ENCODE assay signal across 21 cellular contexts in the genomic region with DNA sequence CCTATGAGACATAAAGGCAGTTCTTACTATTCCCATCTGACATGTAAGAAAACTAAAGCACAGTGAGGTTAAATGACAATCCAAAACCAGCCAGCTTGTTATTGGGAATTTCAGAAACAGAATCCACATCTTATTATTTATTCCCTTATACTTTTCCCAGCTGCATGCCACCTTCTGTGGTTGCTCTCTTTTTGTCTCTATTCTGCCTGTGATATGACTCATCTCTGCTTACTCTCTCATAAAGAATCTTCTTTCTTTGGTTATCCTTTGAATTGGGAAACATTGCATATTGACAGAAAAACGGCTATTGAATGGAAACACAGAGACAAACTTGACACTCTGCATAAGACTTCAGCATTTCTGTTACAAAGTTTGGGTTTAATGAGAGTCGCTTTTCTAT.
"Had no signal": no experiment of that assay in that cellular context is flagged by ENCODE, and none has a peak within 500 bp of the region (broad histone marks: within the 10 kb centered on the region; RNA-seq: fewer than 3 reads in every experiment).

No MANE protein-coding gene starts in this region.

- H3K4me3 ChIP-seq: right lobe of liver, skin epidermis, thoracic aorta had no signal

- H3K27ac ChIP-seq: epithelial cell of prostate, neutrophil, right lobe of liver, thoracic aorta had no signal

- H3K4me1 ChIP-seq: right lobe of liver had no signal

- H3K9me3 ChIP-seq: neutrophil, right lobe of liver, thoracic aorta had no signal

- H3K27me3 ChIP-seq: neutrophil, right lobe of liver had no signal

- ATAC-seq: right lobe of liver; stimulated activated effector memory CD8-positive, alpha-beta T cell treated with anti-CD3 and anti-CD28 coated beads, Interleukin-12 subunit alpha, Interleukin-12 subunit beta, amount 100 ng/mL, for 72 hours had no signal

- H3K36me3 ChIP-seq: neutrophil, right lobe of liver, thoracic aorta had no signal

- DNase-seq: activated CD4-positive, alpha-beta T cell treated with anti-CD3 and anti-CD28 coated beads for 4 hours; activated CD4-positive, alpha-beta T cell treated with anti-CD3 and anti-CD28 coated beads, Interleukin-2, amount 50 U/mL, for 48 hours; activated CD4-positive, CD25-positive, alpha-beta regulatory T cell; activated CD8-positive, alpha-beta memory T cell treated with anti-CD3 and anti-CD28 coated beads for 24 hours; activated effector memory CD4-positive, alpha-beta T cell treated with anti-CD3 and anti-CD28 coated beads, Interleukin-2, amount 50 U/mL, for 16 hours; activated naive CD4-positive, alpha-beta T cell treated with anti-CD3 and anti-CD28 coated beads, Interleukin-2, amount 10 ng/mL, durations not matched to agents 7 days and 5 days; activated naive CD8-positive, alpha-beta T cell treated with anti-CD3 and anti-CD28 coated beads, Interleukin-2, amount 10 ng/mL, durations not matched to agents 7 days and 5 days; dermis blood vessel endothelial cell; effector CD4-positive, alpha-beta T cell; glutamatergic neuron; mesenchymal stem cell; right lobe of liver; stimulated activated CD4-positive, alpha-beta T cell treated with anti-CD3 and anti-CD28 coated beads, Interleukin-12 subunit alpha, Interleukin-12 subunit beta, amount 100 ng/mL, for 4 hours; stimulated activated CD4-positive, alpha-beta T cell treated with anti-CD3 and anti-CD28 coated beads, Interleukin-4, amount 100 ng/mL, for 1 hour; T-helper 1 cell; trophoblast cell had no signal
